ENCODE assay signal across 1 cellular context in genomic region chr17:54983260-54983659, GRCh38.
TF ChIP-seq lines count a peak whose summit lies in the region.

No MANE protein-coding gene starts in this region.

TF ChIP-seq in GM12878, 131 proteins besides CTCF, POLR2A, EP300 and RAD21:
- TF ChIP-seq SPI1 (IDR thresholded peaks at IDR 0.05; ENCODE audit: borderline replicate concordance, insufficient read depth, low read depth, low read length) (peak; percentile 11; the same call in 1 of the 2 replicates), MTA2 (IDR thresholded peaks at IDR 0.05; ENCODE audit: low read depth) (0 out of 2 replicates have a peak, but pooled peaks have one; percentile 13), MEF2B (IDR thresholded peaks at IDR 0.05; ENCODE audit: partially characterized antibody, poor library complexity, severe bottlenecking) (peak; percentile 50), SUPT20H (IDR thresholded peaks at IDR 0.05; ENCODE audit: borderline replicate concordance, control insufficient read depth, low read depth, low read length) (no peak), BCLAF1 (IDR thresholded peaks at IDR 0.05) (no peak)
TF ChIP-seq in GM12878: peak in this region for 3.
